Comparison of ENCODE assay signal across 29 cellular contexts in the genomic region with DNA sequence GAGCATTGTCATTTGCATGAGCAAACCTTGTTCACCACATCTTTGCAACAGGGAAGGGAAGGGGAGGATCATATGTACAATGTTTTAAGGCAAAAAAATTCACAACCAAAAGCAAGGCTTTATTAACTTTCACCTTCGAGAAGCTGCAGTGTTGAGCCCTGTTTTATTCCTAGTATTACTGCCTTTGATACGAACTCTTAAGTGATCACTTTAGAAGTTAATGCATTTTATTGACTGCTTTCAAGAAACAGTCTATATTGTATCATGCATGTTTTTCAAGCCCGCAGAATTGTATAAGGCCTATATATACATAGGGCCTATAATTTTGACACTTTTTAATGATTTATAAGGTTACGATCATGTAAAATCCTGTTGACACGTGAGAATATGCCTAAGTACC.
"Had no signal": no experiment of that assay in that cellular context is flagged by ENCODE, and none has a peak within 500 bp of the region (broad histone marks: within the 10 kb centered on the region; RNA-seq: fewer than 3 reads in every experiment).

No MANE protein-coding gene starts in this region.

- DNase-seq: stimulated activated CD4-positive, alpha-beta T cell treated with anti-CD3 and anti-CD28 coated beads, Interleukin-2, amount 100 ng/mL, for 48 hours; stimulated activated CD4-positive, alpha-beta T cell treated with anti-CD3 and anti-CD28 coated beads, Interleukin-4, amount 100 ng/mL, for 1 hour; stimulated activated CD4-positive, alpha-beta T cell treated with anti-CD3 and anti-CD28 coated beads, Interleukin-4, amount 100 ng/mL, for 24 hours; stimulated activated CD4-positive, alpha-beta T cell treated with anti-CD3 and anti-CD28 coated beads, Interleukin-4, amount 100 ng/mL, for 4 hours; stimulated activated CD8-positive, alpha-beta memory T cell treated with anti-CD3 and anti-CD28 coated beads, Interleukin-4, amount 100 ng/mL, for 48 hours; stimulated activated naive B cell treated with anti-CD40 and anti-IgM and Interleukin-4, amounts not matched to agents 10 μg/mL and 1 μg/mL and 100 μg/mL, for 72 hours; stimulated activated naive CD4-positive, alpha-beta T cell; stimulated activated naive CD4-positive, alpha-beta T cell treated with Interleukin-2 at 50 U/mL for 16 hours; stimulated activated naive CD8-positive, alpha-beta T cell treated with anti-CD3 and anti-CD28 coated beads, Interleukin-15, amount 100 ng/mL, for 72 hours; stimulated activated naive CD8-positive, alpha-beta T cell treated with anti-CD3 and anti-CD28 coated beads, Interleukin-15, Interleukin-2, amounts not matched to agents 100 U/mL and 50 U/mL, for 24 hours; stomach; substantia nigra; testis; thyroid gland; tibial artery; transverse colon; trophoblast cell; upper lobe of left lung; upper lobe of right lung; uterus had no signal

- FAIRE-seq: urothelium cell line had no signal

- H3K36me3 Mint-ChIP-seq: type B pancreatic cell had no signal

- H3K9me3 Mint-ChIP-seq: stimulated activated effector memory CD8-positive, alpha-beta T cell treated with anti-CD3 and anti-CD28 coated beads, Interleukin-12 subunit alpha, Interleukin-12 subunit beta, amount 100 ng/mL, for 72 hours; stimulated activated naive CD8-positive, alpha-beta T cell treated with anti-CD3 and anti-CD28 coated beads, Interleukin-15, amount 100 ng/mL, for 72 hours; stimulated activated naive CD8-positive, alpha-beta T cell treated with anti-CD3 and anti-CD28 coated beads, Interleukin-15, Interleukin-2, amounts not matched to agents 100 ng/mL and 50 ng/mL, for 24 hours; type B pancreatic cell had no signal

- H3K27ac ChIP-seq: stomach, suprapubic skin, testis, thoracic aorta, thyroid gland, tibial artery, tibial nerve, transverse colon, upper lobe of left lung, upper lobe of right lung, uterus, vagina had no signal

- H3K4me3 Mint-ChIP-seq: stimulated activated effector memory CD8-positive, alpha-beta T cell treated with anti-CD3 and anti-CD28 coated beads, Interleukin-12 subunit alpha, Interleukin-12 subunit beta, amount 100 ng/mL, for 72 hours; stimulated activated memory B cell treated with anti-CD40 and anti-IgM and Interleukin-4, amounts not matched to agents 10 μg/mL and 1 μg/mL and 100 μg/mL, for 72 hours; stimulated activated naive B cell treated with anti-CD40 and anti-IgM and Interleukin-4, amounts not matched to agents 10 μg/mL and 1 μg/mL and 100 μg/mL, for 72 hours; stimulated activated naive CD8-positive, alpha-beta T cell treated with anti-CD3 and anti-CD28 coated beads, Interleukin-15, amount 100 ng/mL, for 72 hours; stimulated activated naive CD8-positive, alpha-beta T cell treated with anti-CD3 and anti-CD28 coated beads, Interleukin-15, Interleukin-2, amounts not matched to agents 100 ng/mL and 50 ng/mL, for 24 hours; type B pancreatic cell had no signal

- H3K9me3 ChIP-seq: stomach, suprapubic skin, testis, thoracic aorta, thyroid gland, tibial artery, tibial nerve, transverse colon, upper lobe of left lung, upper lobe of right lung, uterus, vagina had no signal

- H3K4me1 ChIP-seq: stomach, suprapubic skin, testis, thyroid gland, tibial artery, tibial nerve, transverse colon, upper lobe of left lung, upper lobe of right lung, uterus, vagina had no signal

- H3K27me3 ChIP-seq: testis, thyroid gland, transverse colon, upper lobe of left lung, uterus, vagina had no signal

- H3K27me3 Mint-ChIP-seq: stimulated activated memory B cell treated with anti-CD40 and anti-IgM and Interleukin-4, amounts not matched to agents 10 μg/mL and 1 μg/mL and 100 μg/mL, for 72 hours; stimulated activated naive CD8-positive, alpha-beta T cell treated with anti-CD3 and anti-CD28 coated beads, Interleukin-15, Interleukin-2, amounts not matched to agents 100 ng/mL and 50 ng/mL, for 24 hours had no signal

- ATAC-seq: stimulated activated effector memory CD8-positive, alpha-beta T cell treated with anti-CD3 and anti-CD28 coated beads, Interleukin-12 subunit alpha, Interleukin-12 subunit beta, amount 100 ng/mL, for 72 hours; stimulated activated memory B cell treated with anti-CD40 and anti-IgM and Interleukin-4, amounts not matched to agents 10 μg/mL and 1 μg/mL and 100 μg/mL, for 72 hours; stimulated activated naive B cell treated with anti-CD40 and anti-IgM and Interleukin-4, amounts not matched to agents 10 μg/mL and 1 μg/mL and 100 μg/mL, for 72 hours; stimulated activated naive CD8-positive, alpha-beta T cell treated with anti-CD3 and anti-CD28 coated beads, Interleukin-15, amount 100 ng/mL, for 72 hours; stimulated activated naive CD8-positive, alpha-beta T cell treated with anti-CD3 and anti-CD28 coated beads, Interleukin-15, Interleukin-2, amounts not matched to agents 100 U/mL and 50 U/mL, for 24 hours; upper lobe of right lung had no signal

- H3K36me3 ChIP-seq: stomach, suprapubic skin, thoracic aorta, thyroid gland, tibial artery, tibial nerve, transverse colon, upper lobe of left lung, upper lobe of right lung, uterus, vagina had no signal

- H3K4me3 ChIP-seq: stomach, suprapubic skin, testis, thoracic aorta, thyroid gland, tibial artery, tibial nerve, transverse colon, upper lobe of left lung, upper lobe of right lung, uterus, vagina had no signal

- H3K27ac Mint-ChIP-seq: stimulated activated effector memory CD8-positive, alpha-beta T cell treated with anti-CD3 and anti-CD28 coated beads, Interleukin-12 subunit alpha, Interleukin-12 subunit beta, amount 100 ng/mL, for 72 hours; stimulated activated naive B cell treated with anti-CD40 and anti-IgM and Interleukin-4, amounts not matched to agents 10 μg/mL and 1 μg/mL and 100 μg/mL, for 72 hours; stimulated activated naive CD8-positive, alpha-beta T cell treated with anti-CD3 and anti-CD28 coated beads, Interleukin-15, amount 100 ng/mL, for 72 hours; stimulated activated naive CD8-positive, alpha-beta T cell treated with anti-CD3 and anti-CD28 coated beads, Interleukin-15, Interleukin-2, amounts not matched to agents 100 ng/mL and 50 ng/mL, for 24 hours; type B pancreatic cell had no signal
